9 cellular contexts compared by ENCODE assay signal in the genomic region with DNA sequence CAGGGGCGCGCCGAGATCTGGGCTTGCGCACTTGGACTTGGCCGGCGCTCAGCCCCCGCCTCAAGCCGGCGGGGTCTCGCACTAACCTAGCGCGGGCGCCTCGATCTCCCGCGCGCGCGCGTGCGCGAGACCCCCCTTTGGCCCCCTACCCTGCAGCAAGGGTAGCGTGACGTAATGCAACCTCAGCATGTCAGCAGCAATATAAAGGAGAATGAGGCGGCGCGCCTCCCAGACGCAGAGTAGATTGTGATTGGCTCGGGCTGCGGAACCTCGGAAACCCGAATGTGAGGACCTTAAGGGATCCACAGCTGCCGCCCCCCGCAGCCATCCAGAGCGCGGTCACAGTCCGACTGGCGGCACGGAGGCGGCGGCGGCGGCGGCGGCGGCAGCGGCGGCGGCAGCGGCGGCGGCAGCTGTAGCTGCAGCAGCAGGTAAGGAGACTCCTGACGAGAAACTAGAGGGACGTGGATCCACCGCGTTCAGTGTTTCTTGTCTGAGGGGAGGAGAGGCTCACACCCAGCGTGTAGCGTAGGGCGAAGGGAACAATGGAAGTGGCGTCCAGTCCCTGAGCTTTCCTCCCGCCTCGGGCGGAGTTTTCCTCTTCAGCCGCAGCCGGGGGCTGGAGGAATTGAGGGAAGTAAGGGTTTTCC. TPM values are rescaled to one million over a fixed set of nuclear protein-coding genes. Genes with fewer than 3 reads are reported as not detected.
DNase-seq lines count a peak whose midpoint lies in the region; ATAC-seq lines count a peak whose summit lies in the region.
"Had no signal": no experiment of that assay in that cellular context is flagged by ENCODE, and none has a peak within 500 bp of the region (broad histone marks: within the 10 kb centered on the region; RNA-seq: fewer than 3 reads in every experiment).

TSS of gene SATL1 (minus strand) at position 19 of the 650 bp plus-strand sequence. CDS start 134,811 bp downstream, outside the sequence.
TSS of gene ZNF711 (plus strand) at position 231 of the 650 bp plus-strand sequence. CDS start 3,582 bp downstream, outside the sequence.

- WGBS in neuronal stem cell (ENCODE audit: extremely low coverage in 2 of 2, insufficient read length in 2 of 2, insufficient replicate concordance in 1 of 2), 2 donors = no CpG with 5 or more reads among the region's 65 CpGs

- H3K36me3 ChIP-seq in neuronal stem cell (replicated peaks in 1 of 2; ENCODE audit: control insufficient read depth in 2 of 2, insufficient read depth in 2 of 2, low read length in 2 of 2) = peaks cover 0 to 20% of the 10 kb centered on the region in 2 donors

- peak within 1 kb of the TSS; percentile 93 for H3K18ac ChIP-seq in neuronal stem cell (ENCODE audit: low read length)

- H3K27me3 Mint-ChIP-seq in activated naive CD8-positive, alpha-beta T cell = peaks cover 2% of the 10 kb centered on the region

- H3K4me1 ChIP-seq in neuronal stem cell (ENCODE audit: control insufficient read depth in 2 of 2, insufficient read depth in 1 of 2, low read depth in 1 of 2, low read length in 2 of 2) = no peaks in the 10 kb centered on the region

- DNase-seq in activated effector memory CD4-positive, alpha-beta T cell treated with anti-CD3 and anti-CD28 coated beads, Interleukin-2, amount 50 U/mL, for 16 hours = peak; percentile 58
- DNase-seq in activated effector memory CD4-positive, alpha-beta T cell treated with Interleukin-2 at 50 U/mL for 16 hours = no peak
- DNase-seq in NCI-H460 (ENCODE audit: extremely low read depth, low read depth) (peak; percentile 57), head of caudate nucleus (peak; percentile 45 to 83 (median 70)), neuronal stem cell (ENCODE audit: low spot score) (peak; percentile 73), HuH-7.5 (ENCODE audit: low spot score) (no peak)

- H2BK5ac ChIP-seq in neuronal stem cell (ENCODE audit: low read length) = no peak within 1 kb of the TSS

- peak within 1 kb of the TSS; percentile 88 for H3K9ac ChIP-seq in neuronal stem cell (ENCODE audit: low read depth, low read length, poor library complexity)

- H2BK12ac ChIP-seq in neuronal stem cell (ENCODE audit: low read length) = no peak within 1 kb of the TSS

- no peak within 1 kb of the TSS for H3K4ac ChIP-seq in neuronal stem cell (ENCODE audit: low read length)

- no peak within 1 kb of the TSS for H3K23ac ChIP-seq in neuronal stem cell (ENCODE audit: low read depth, low read length, poor library complexity)

- H3K4me3 Mint-ChIP-seq in activated naive CD8-positive, alpha-beta T cell = peak within 1 kb of the TSS; percentile 94

- H3K4me3 ChIP-seq in neuronal stem cell (ENCODE audit: low read length in 2 of 2) = peak within 1 kb of the TSS; percentile 71 to 99

- peak; percentile 55 for ATAC-seq in HG03025 (IDR thresholded peaks at IDR 0.05; ENCODE audit: low FRiP score, unreplicated experiment)

- H3K79me1 ChIP-seq in neuronal stem cell (ENCODE audit: low read depth, low read length) = no peaks in the 10 kb centered on the region

- H3K9me3 Mint-ChIP-seq in activated naive CD8-positive, alpha-beta T cell (ENCODE audit: low read depth) = no peaks in the 10 kb centered on the region

- H2AFZ ChIP-seq in neuronal stem cell (ENCODE audit: low read length) = peak within 1 kb of the TSS; percentile 74

- H2BK15ac ChIP-seq in neuronal stem cell (ENCODE audit: low read length) = no peak within 1 kb of the TSS

- H3K36me3 Mint-ChIP-seq in activated naive CD8-positive, alpha-beta T cell = no peaks in the 10 kb centered on the region

- no peak within 1 kb of the TSS for H2BK120ac ChIP-seq in neuronal stem cell (ENCODE audit: low read depth, low read length)

- H3K9me3 ChIP-seq in neuronal stem cell (replicated peaks in 1 of 2; ENCODE audit: control insufficient read depth in 2 of 2, insufficient read depth in 1 of 2, low read depth in 1 of 2, low read length in 2 of 2) = no peaks in the 10 kb centered on the region

- H3K4me2 ChIP-seq in neuronal stem cell (ENCODE audit: insufficient read depth, low read length, poor library complexity, severe bottlenecking) = peak within 1 kb of the TSS; percentile 40

- no peak within 1 kb of the TSS for H2AK5ac ChIP-seq in neuronal stem cell (ENCODE audit: low read depth, low read length)

- no peak within 1 kb of the TSS for H4K8ac ChIP-seq in neuronal stem cell (ENCODE audit: low read depth, low read length)

- peaks cover 13% of the 10 kb centered on the region for H3K4me1 Mint-ChIP-seq in activated naive CD8-positive, alpha-beta T cell (ENCODE audit: low read depth)

- H3K14ac ChIP-seq in neuronal stem cell (ENCODE audit: low read length) = no peak within 1 kb of the TSS

- H4K91ac ChIP-seq in neuronal stem cell (ENCODE audit: low read depth, low read length, poor library complexity) = no peak within 1 kb of the TSS

- H3K27ac ChIP-seq in neuronal stem cell (replicated peaks; ENCODE audit: low read length) = peak within 1 kb of the TSS; percentile 39

- no peaks in the 10 kb centered on the region for H3K27me3 ChIP-seq in neuronal stem cell (ENCODE audit: control insufficient read depth in 3 of 3, insufficient read depth in 3 of 3, low read depth in 1 of 3, low read length in 3 of 3)

- H3K27ac Mint-ChIP-seq in activated naive CD8-positive, alpha-beta T cell = peak within 1 kb of the TSS; percentile 43

- intact Hi-C loops in head of caudate nucleus (cut with DNase I) = no loop called here

RNA-seq across cellular contexts. Expression of gene SATL1, which starts in this region (rescaled TPM):
- total RNA-seq in NCI-H460 (2014; rRNA removed; shearing (Covaris generic)) = 0.17 and 0.37 TPM in 2 replicates
- polyA plus RNA-seq in NCI-H460 (2014; cell fraction: nucleus; rRNA removed) = 0.11 and 0.38 TPM in 2 replicates
- 0.03 TPM for polyA plus RNA-seq in neuronal stem cell (2013, experiment 1 of 2)
- polyA plus RNA-seq in neuronal stem cell (2013, experiment 2 of 2) = 0.01 TPM
- total RNA-seq: pulmonary artery endothelial cell had no signal

RNA-seq across cellular contexts. Expression of gene ZNF711, which starts in this region (rescaled TPM):
- 15.8 and 17.9 TPM in 2 replicates for total RNA-seq in NCI-H460 (2014; rRNA removed; shearing (Covaris generic))
- 21.7 and 25.9 TPM in 2 replicates for polyA plus RNA-seq in NCI-H460 (2014; cell fraction: nucleus; rRNA removed)
- polyA plus RNA-seq in neuronal stem cell (2013, experiment 1 of 2) = 21.6 TPM
- polyA plus RNA-seq in neuronal stem cell (2013, experiment 2 of 2) = 21.6 TPM

Comparison
In these comparisons a context has a peak if more than half of its experiments do, and no peak if none do; other contexts are left out.
1. DNase-seq: peak in activated effector memory CD4-positive, alpha-beta T cell treated with anti-CD3 and anti-CD28 coated beads, Interleukin-2, amount 50 U/mL, for 16 hours (single experiment), NCI-H460 (single experiment), head of caudate nucleus (42 of 42) and neuronal stem cell (single experiment); none in activated effector memory CD4-positive, alpha-beta T cell treated with Interleukin-2 at 50 U/mL for 16 hours (single experiment) and HuH-7.5 (single experiment).